Comparison of ENCODE assay signal across 21 cellular contexts in the genomic region with DNA sequence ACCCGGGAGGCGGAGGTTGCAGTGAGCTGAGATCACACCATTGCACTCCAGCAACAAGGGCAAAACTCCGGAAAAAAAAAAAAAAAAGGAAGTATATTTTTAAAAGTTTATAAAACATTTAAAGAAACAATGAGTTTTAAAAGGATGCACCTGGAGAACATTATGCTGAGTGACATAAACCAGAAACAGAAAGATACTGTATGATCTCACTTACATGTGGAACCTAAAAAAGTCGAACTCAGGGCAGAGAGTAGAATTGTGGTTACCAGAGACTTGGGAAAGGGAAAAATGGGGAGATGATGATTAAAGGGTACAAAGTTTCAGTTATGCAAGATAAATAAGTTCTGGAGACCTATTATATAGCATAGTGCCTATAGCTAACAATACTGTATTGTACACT. TPM values are rescaled to one million over a fixed set of nuclear protein-coding genes. Genes with fewer than 3 reads are reported as not detected.
DNase-seq lines count a peak whose midpoint lies in the region; ATAC-seq, FAIRE-seq and TF ChIP-seq lines count a peak whose summit lies in the region.
"Had no signal": no experiment of that assay in that cellular context is flagged by ENCODE, and none has a peak within 500 bp of the region (broad histone marks: within the 10 kb centered on the region; RNA-seq: fewer than 3 reads in every experiment).

No MANE protein-coding gene starts in this region.

- TF ChIP-seq POLR2A in endothelial cell of umbilical vein (IDR thresholded peaks at IDR 0.05; ENCODE audit: low read depth, low read length) (no peak), prostate gland (IDR thresholded peaks at IDR 0.05) (no peak), Peyer's patch (IDR thresholded peaks at IDR 0.05) (no peak)

- no peaks in the 10 kb centered on the region for H4K20me1 ChIP-seq in GM23248 (ENCODE audit: insufficient read depth)
- no peaks in the 10 kb centered on the region for H4K20me1 ChIP-seq in endothelial cell of umbilical vein (replicated peaks; ENCODE audit: control insufficient read depth, extremely low read depth, insufficient read depth, low read length)

- CTCF ChIA-PET in endothelial cell of umbilical vein (lab: Charles Lee) (interaction anchor here (0.9 to 4.8 kb wide), 6 partner anchors 9 to 64 kb away, joined by 3 to 18 read pairs (median 4); no protein-coding TSS in a partner anchor), Caco-2 (lab: Charles Lee) (no interaction called here)

- POLR2A ChIA-PET in endothelial cell of umbilical vein (lab: Charles Lee) (interaction anchor here (0.7 kb wide), 1 partner anchor 113 kb away, joined by 6 read pairs; no protein-coding TSS in a partner anchor), Caco-2 (lab: Charles Lee) (no interaction called here)

- H3K4me1 Mint-ChIP-seq in Caco-2 (ENCODE audit: low read depth, unreplicated experiment): peaks cover 17% of the 10 kb centered on the region
- H3K4me1 Mint-ChIP-seq: stimulated activated effector memory CD8-positive, alpha-beta T cell treated with anti-CD3 and anti-CD28 coated beads, Interleukin-12 subunit alpha, Interleukin-12 subunit beta, amount 100 ng/mL, for 72 hours had no signal

- H2AFZ ChIP-seq in GM23248 (no peak overlapping the region), endothelial cell of umbilical vein (ENCODE audit: low read depth, low read length) (no peak overlapping the region)

- H3K79me2 ChIP-seq in GM23248 (ENCODE audit: insufficient read depth): no peaks in the 10 kb centered on the region
- no peaks in the 10 kb centered on the region for H3K79me2 ChIP-seq in endothelial cell of umbilical vein (ENCODE audit: control insufficient read depth, insufficient read depth, low read length)

- FAIRE-seq in endothelial cell of umbilical vein (lab: Jason Lieb, UNC): no peak

- no peak for ATAC-seq in HG03378 (IDR thresholded peaks at IDR 0.05; ENCODE audit: unreplicated experiment)
- ATAC-seq: esophagus mucosa; HCT116; stimulated activated effector memory CD8-positive, alpha-beta T cell treated with anti-CD3 and anti-CD28 coated beads, Interleukin-12 subunit alpha, Interleukin-12 subunit beta, amount 100 ng/mL, for 72 hours had no signal

- no peak overlapping the region for H3K4me3 Mint-ChIP-seq in Caco-2 (ENCODE audit: unreplicated experiment)
- H3K4me3 Mint-ChIP-seq: activated CD4-positive, alpha-beta T cell treated with anti-CD3 and anti-CD28 coated beads, Interleukin-2, amount 10 ng/mL, durations not matched to agents 24 days and 14 days; stimulated activated effector memory CD8-positive, alpha-beta T cell treated with anti-CD3 and anti-CD28 coated beads, Interleukin-12 subunit alpha, Interleukin-12 subunit beta, amount 100 ng/mL, for 72 hours had no signal

- no peaks in the 10 kb centered on the region for H3K36me3 Mint-ChIP-seq in Caco-2 (ENCODE audit: insufficient read depth, unreplicated experiment)
- H3K36me3 Mint-ChIP-seq: stimulated activated effector memory CD8-positive, alpha-beta T cell treated with anti-CD3 and anti-CD28 coated beads, Interleukin-12 subunit alpha, Interleukin-12 subunit beta, amount 100 ng/mL, for 72 hours had no signal

- intact Hi-C loops in endothelial cell of umbilical vein (cut with micrococcal nuclease) (no loop called here), prostate gland (cut with DNase I) (no loop called here), Caco-2 (cut with micrococcal nuclease; ENCODE audit: unreplicated experiment) (no loop called here)

- no peaks in the 10 kb centered on the region for H3K9me2 ChIP-seq in GM23248 (ENCODE audit: insufficient read depth)

- H3K9me3 Mint-ChIP-seq in Caco-2 (ENCODE audit: unreplicated experiment): no peaks in the 10 kb centered on the region
- H3K9me3 Mint-ChIP-seq: activated CD4-positive, alpha-beta T cell treated with anti-CD3 and anti-CD28 coated beads, Interleukin-2, amount 10 ng/mL, durations not matched to agents 24 days and 14 days; stimulated activated effector memory CD8-positive, alpha-beta T cell treated with anti-CD3 and anti-CD28 coated beads, Interleukin-12 subunit alpha, Interleukin-12 subunit beta, amount 100 ng/mL, for 72 hours had no signal

- H3K4me2 ChIP-seq in GM23248 (ENCODE audit: unreplicated experiment): no peak overlapping the region
- no peak overlapping the region for H3K4me2 ChIP-seq in endothelial cell of umbilical vein (ENCODE audit: insufficient read depth, low read length)

- dilution Hi-C loops in endothelial cell of umbilical vein (cut with MboI; ENCODE audit: extremely low pct_ligation_motif_present, low sequenced_read_pairs): no loop called here

- peak overlapping the region; percentile 96 for H3K27ac ChIP-seq in GM23248
- H3K27ac ChIP-seq in endothelial cell of umbilical vein (ENCODE audit: insufficient read depth, low read depth, low read length): peak overlapping the region; percentile 97
- H3K27ac ChIP-seq in subcutaneous abdominal adipose tissue (ENCODE audit: low read depth, low read length): peak overlapping the region; percentile 95
- no peak overlapping the region for H3K27ac ChIP-seq in prostate gland
- H3K27ac ChIP-seq in Peyer's patch: no peak overlapping the region

- H3K9ac ChIP-seq in GM23248: no peak overlapping the region
- no peak overlapping the region for H3K9ac ChIP-seq in endothelial cell of umbilical vein (replicated peaks; ENCODE audit: extremely low read depth, insufficient read depth, low read length)
- H3K9ac ChIP-seq in subcutaneous abdominal adipose tissue (ENCODE audit: low read length in 5 of 5): peak overlapping the region in 1 of 5 donors; percentile 3

- H3K4me3 ChIP-seq in GM23248: no peak overlapping the region
- H3K4me3 ChIP-seq in endothelial cell of umbilical vein (replicated peaks in 1 of 3; ENCODE audit: insufficient read depth in 1 of 3, low read depth in 1 of 3, low read length in 3 of 3): no peak overlapping the region
- H3K4me3 ChIP-seq in subcutaneous abdominal adipose tissue (ENCODE audit: low read depth in 1 of 5, low read length in 5 of 5): no peak overlapping the region
- H3K4me3 ChIP-seq in prostate gland: no peak overlapping the region
- H3K4me3 ChIP-seq in Caco-2 (ENCODE audit: low read depth, low read length): no peak overlapping the region
- no peak overlapping the region for H3K4me3 ChIP-seq in Peyer's patch
- H3K4me3 ChIP-seq: right atrium auricular region, tibial nerve had no signal

- WGBS in GM23248 (ENCODE audit: low coverage in 1 of 2, low lambda C conversion rate in 2 of 2, missing lambda C conversion rate in 2 of 2), 2 experiments: 32 to 36% methylated on average over 4 of the region's 4 CpGs
- 84% methylated on average over 4 of the region's 4 CpGs for WGBS in prostate gland

- H3K27ac Mint-ChIP-seq in Caco-2 (ENCODE audit: unreplicated experiment): no peak overlapping the region
- H3K27ac Mint-ChIP-seq: activated CD4-positive, alpha-beta T cell treated with anti-CD3 and anti-CD28 coated beads, Interleukin-2, amount 10 ng/mL, durations not matched to agents 24 days and 14 days; stimulated activated effector memory CD8-positive, alpha-beta T cell treated with anti-CD3 and anti-CD28 coated beads, Interleukin-12 subunit alpha, Interleukin-12 subunit beta, amount 100 ng/mL, for 72 hours had no signal

- H3F3A ChIP-seq in GM23248 (ENCODE audit: insufficient read depth): peaks cover 60% of the 10 kb centered on the region

- H3K9me3 ChIP-seq in GM23248 (ENCODE audit: low read depth) (no peaks in the 10 kb centered on the region), endothelial cell of umbilical vein (replicated peaks; ENCODE audit: control insufficient read depth, insufficient read depth, low read length) (no peaks in the 10 kb centered on the region), subcutaneous abdominal adipose tissue (ENCODE audit: control insufficient read depth in 5 of 5, low read length in 5 of 5) (no peaks in the 10 kb centered on the region), prostate gland (no peaks in the 10 kb centered on the region), Caco-2 (no peaks in the 10 kb centered on the region), Peyer's patch (no peaks in the 10 kb centered on the region)
- H3K9me3 ChIP-seq: right atrium auricular region, tibial nerve had no signal

- no peaks in the 10 kb centered on the region for H3K27me3 Mint-ChIP-seq in Caco-2 (ENCODE audit: insufficient read depth, unreplicated experiment)
- H3K27me3 Mint-ChIP-seq: activated CD4-positive, alpha-beta T cell treated with anti-CD3 and anti-CD28 coated beads, Interleukin-2, amount 10 ng/mL, durations not matched to agents 24 days and 14 days had no signal

- DNase-seq in GM23248 (peak; percentile 40), RPMI8226 (peak; percentile 38), endothelial cell of umbilical vein (ENCODE audit: low read depth, low spot score) (peak; percentile 78), prostate gland (ENCODE audit: low spot score) (no peak), Caco-2 (no peak), Peyer's patch (no peak)
- DNase-seq: activated CD4-positive, alpha-beta T cell treated with anti-CD3 and anti-CD28 coated beads, Interleukin-2, amount 10 ng/mL, durations not matched to agents 24 days and 14 days; activated CD8-positive, alpha-beta memory T cell treated with anti-CD3 and anti-CD28 coated beads, Interleukin-2, amount 50 U/mL, for 4 hours; activated effector memory CD4-positive, alpha-beta T cell treated with Interleukin-2 at 50 U/mL for 16 hours; amniotic stem cell; effector CD4-positive, alpha-beta T cell; NCI-H187 treated with DMSO at 0.1 percent for 48 hours; NK-92 treated with Interleukin-12 subunit alpha and Interleukin-12 subunit beta, amount 100 ng/mL, for 24 hours; occipital lobe had no signal

- no peaks in the 10 kb centered on the region for H3K27me3 ChIP-seq in GM23248 (replicated peaks; ENCODE audit: insufficient read depth)
- H3K27me3 ChIP-seq in endothelial cell of umbilical vein (ENCODE audit: control insufficient read depth in 2 of 2, insufficient read depth in 2 of 2, low read length in 2 of 2): no peaks in the 10 kb centered on the region
- no peaks in the 10 kb centered on the region for H3K27me3 ChIP-seq in subcutaneous abdominal adipose tissue (ENCODE audit: control insufficient read depth in 5 of 5, insufficient read depth in 4 of 5, low read length in 5 of 5)
- H3K27me3 ChIP-seq in prostate gland (replicated peaks; ENCODE audit: insufficient read depth): no peaks in the 10 kb centered on the region
- H3K27me3 ChIP-seq in Caco-2 (replicated peaks; ENCODE audit: control insufficient read depth, insufficient read depth, low read length): no peaks in the 10 kb centered on the region
- H3K27me3 ChIP-seq in Peyer's patch: no peaks in the 10 kb centered on the region
- H3K27me3 ChIP-seq: right atrium auricular region, tibial nerve had no signal

- BruUV-seq in endothelial cell of umbilical vein (replicated peaks; lab: Mats Ljungman, UMichigan): no TSS peak
- BruUV-seq in Caco-2 (replicated peaks; lab: Mats Ljungman, UMichigan): no TSS peak

- H3K36me3 ChIP-seq in GM23248 (ENCODE audit: low read depth) (no peaks in the 10 kb centered on the region), endothelial cell of umbilical vein (ENCODE audit: control insufficient read depth in 2 of 2, extremely low read depth in 1 of 2, insufficient read depth in 2 of 2, low read length in 2 of 2) (no peaks in the 10 kb centered on the region), subcutaneous abdominal adipose tissue (ENCODE audit: control insufficient read depth in 5 of 5, insufficient read depth in 5 of 5, low read length in 5 of 5) (no peaks in the 10 kb centered on the region), prostate gland (no peaks in the 10 kb centered on the region), Caco-2 (ENCODE audit: control insufficient read depth, insufficient read depth, low read length) (no peaks in the 10 kb centered on the region), Peyer's patch (no peaks in the 10 kb centered on the region)
- H3K36me3 ChIP-seq: right atrium auricular region, tibial nerve had no signal

- H3K4me1 ChIP-seq in GM23248 (ENCODE audit: insufficient read depth): peaks cover 79% of the 10 kb centered on the region
- H3K4me1 ChIP-seq in endothelial cell of umbilical vein (ENCODE audit: control insufficient read depth, extremely low read depth, insufficient read depth, low read length): peaks cover 58% of the 10 kb centered on the region
- H3K4me1 ChIP-seq in subcutaneous abdominal adipose tissue (ENCODE audit: control insufficient read depth in 5 of 5, insufficient read depth in 5 of 5, low read length in 5 of 5): peaks cover 11 to 50% (median 36%) of the 10 kb centered on the region in 5 donors
- H3K4me1 ChIP-seq in prostate gland (replicated peaks): peaks cover 3% of the 10 kb centered on the region
- peaks cover 28% of the 10 kb centered on the region for H3K4me1 ChIP-seq in Caco-2
- peaks cover 0 to 11% (median 0%) of the 10 kb centered on the region in 4 donors for H3K4me1 ChIP-seq in Peyer's patch

- in situ Hi-C loops in GM23248 (cut with MboI): no loop called here

- TF ChIP-seq CTCF in endothelial cell of umbilical vein (IDR thresholded peaks at IDR 0.05; ENCODE audit: extremely low read depth in 1 of 2, insufficient read depth in 1 of 2, low read depth in 1 of 2, low read length in 2 of 2) (no peak), prostate gland (IDR thresholded peaks at IDR 0.05) (no peak), Caco-2 (IDR thresholded peaks at IDR 0.05; ENCODE audit: insufficient read depth in 1 of 2, low read depth in 1 of 2, low read length in 1 of 2, severe bottlenecking in 1 of 2, unreplicated experiment in 1 of 2) (no peak), Peyer's patch (IDR thresholded peaks at IDR 0.05) (no peak)

- H3K9me1 ChIP-seq in endothelial cell of umbilical vein (replicated peaks; ENCODE audit: control insufficient read depth, extremely low read depth, insufficient read depth, low read length): no peaks in the 10 kb centered on the region

RNA-seq across cellular contexts. Expression of gene RTN4, which starts 52.8 kb away (rescaled TPM):
- total RNA-seq in GM23248 (2014; rRNA removed; shearing (Covaris generic)): 390 and 425 TPM in 2 replicates
- polyA plus RNA-seq in GM23248 (2016; fragmentation: Nextera tagmentation; extraction: Ambion mirVana) (357 and 361 TPM in 2 replicates), endothelial cell of umbilical vein (195 and 253 TPM in 2 replicates)
- total RNA-seq in endothelial cell of umbilical vein (472 and 486 TPM in 2 replicates), prostate gland (100 to 1,000 TPM; 190 to 249 TPM), Caco-2 (2022) (231 and 236 TPM in 2 replicates), Peyer's patch (100 to 1,000 TPM; 140 to 313 (median 195) TPM)
- polyA plus RNA-seq in endothelial cell of umbilical vein (2011; cell fraction: cytosol; rRNA removed): 258 and 287 TPM in 2 replicates
- 221 and 343 TPM in 2 replicates for polyA plus RNA-seq in endothelial cell of umbilical vein (2011; cell fraction: nucleus; rRNA removed)
- 512 and 627 TPM in 2 replicates for polyA plus RNA-seq in endothelial cell of umbilical vein (2012)
- polyA minus RNA-seq in endothelial cell of umbilical vein: 365 and 404 TPM in 2 replicates
- polyA minus RNA-seq in endothelial cell of umbilical vein (2011; cell fraction: cytosol; rRNA and poly(A)+ RNA removed): 64.9 TPM
- polyA minus RNA-seq in endothelial cell of umbilical vein (2011; cell fraction: nucleus; rRNA and poly(A)+ RNA removed): 184 and 233 TPM in 2 replicates

Comparison
In these comparisons a context has a peak if more than half of its experiments do, and no peak if none do; other contexts are left out.
1. DNase-seq: peak in GM23248 (single experiment), RPMI8226 (single experiment) and endothelial cell of umbilical vein (single experiment); none in prostate gland (single experiment), Caco-2 (0 of 2) and Peyer's patch (0 of 3).
2. H3K27ac ChIP-seq: peak in GM23248 (single experiment), endothelial cell of umbilical vein (single experiment) and subcutaneous abdominal adipose tissue (single experiment); none in prostate gland (0 of 2) and Peyer's patch (0 of 4).